27 cellular contexts compared by ENCODE assay signal in the genomic region with DNA sequence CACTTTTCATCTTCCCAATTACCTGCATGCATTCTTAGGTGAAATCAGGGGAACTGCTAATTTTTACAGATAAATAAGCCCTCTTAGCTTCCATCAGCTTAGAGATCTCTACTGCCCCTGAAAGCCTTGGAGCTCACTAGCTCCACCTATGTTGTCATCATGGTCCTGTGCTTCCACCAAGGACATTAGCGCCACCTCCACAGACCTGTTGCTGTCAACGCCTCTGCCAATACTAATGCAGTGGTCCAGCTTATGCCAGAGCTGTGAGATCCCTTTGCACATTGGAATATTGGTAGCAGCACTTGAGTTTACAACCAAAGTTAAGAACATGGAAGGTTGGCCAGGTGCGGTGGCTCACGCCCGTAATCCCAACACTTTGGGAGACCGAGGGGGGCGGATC. TPM values are rescaled to one million over a fixed set of nuclear protein-coding genes. Genes with fewer than 3 reads are reported as not detected.
DNase-seq lines count a peak whose midpoint lies in the region; TF ChIP-seq lines count a peak whose summit lies in the region.
"Had no signal": no experiment of that assay in that cellular context is flagged by ENCODE, and none has a peak within 500 bp of the region (broad histone marks: within the 10 kb centered on the region; RNA-seq: fewer than 3 reads in every experiment).

No MANE protein-coding gene starts in this region.

- peaks cover under 1% of the 10 kb centered on the region for H3K27me3 ChIP-seq in A673 (replicated peaks; ENCODE audit: insufficient read depth, low read depth, low read length, poor library complexity)

- BruUV-seq in A673 (replicated peaks; lab: Mats Ljungman, UMichigan): no TSS peak

- H3K27ac ChIP-seq in A673 (ENCODE audit: low read depth, low read length, poor library complexity, severe bottlenecking): no peak overlapping the region
- H3K27ac ChIP-seq: epithelial cell of prostate, foreskin keratinocyte, SK-N-MC, skin epidermis, thoracic aorta had no signal

- H3K4me3 ChIP-seq in A673 (ENCODE audit: low read depth, low read length, poor library complexity, severe bottlenecking) (no peak overlapping the region), NB4 (ENCODE audit: low read depth, low read length) (no peak overlapping the region), choroid plexus epithelial cell (ENCODE audit: low read depth, low read length) (no peak overlapping the region)
- H3K4me3 ChIP-seq: lung, SK-N-MC, skin epidermis, thoracic aorta had no signal

- intact Hi-C loops in A673 (cut with micrococcal nuclease; ENCODE audit: unreplicated experiment): loop anchor here (5.0 kb wide), 1 partner anchor 45 kb away; no protein-coding TSS in a partner anchor

- H3K9me3 ChIP-seq in A673 (ENCODE audit: low read depth, low read length, poor library complexity, severe bottlenecking): no peaks in the 10 kb centered on the region
- H3K9me3 ChIP-seq: thoracic aorta had no signal

- POLR2A ChIA-PET in A673 (lab: Charles Lee; ENCODE audit: low non-redundant PET): no interaction called here

- CTCF ChIA-PET in A673 (lab: Charles Lee): no interaction called here

- DNase-seq in A673 (ENCODE audit: low spot score) (no peak), NB4 (ENCODE audit: low read depth) (peak; percentile 8), choroid plexus epithelial cell (ENCODE audit: low read depth) (no peak), NCI-H2227 (lab: John Stamatoyannopoulos, UW; ENCODE audit: unreplicated experiment) (no peak), NCI-H1092 treated with DMSO at 0.1 percent for 48 hours (lab: John Stamatoyannopoulos, UW) (no peak)
- no peak for DNase-seq in activated CD4-positive, alpha-beta T cell treated with anti-CD3 and anti-CD28 coated beads, Interleukin-2, amount 50 U/mL, for 48 hours
- DNase-seq: activated CD4-positive, alpha-beta T cell treated with anti-CD3 and anti-CD28 coated beads for 1 hour; activated CD8-positive, alpha-beta memory T cell treated with anti-CD3 and anti-CD28 coated beads for 24 hours; activated naive CD4-positive, alpha-beta T cell treated with anti-CD3 and anti-CD28 coated beads, Interleukin-2, amount 50 U/mL, for 16 hours; activated T-cell treated with anti-CD3 and anti-CD28 coated beads, Interleukin-2, amount 50 U/mL, for 48 hours; aorta; EL; foreskin keratinocyte; hippocampal formation; NCI-H1417; NCI-H2171 treated with DMSO at 0.1 percent for 48 hours; NCI-H526 treated with DMSO at 0.1 percent for 48 hours; stimulated activated naive CD4-positive, alpha-beta T cell; T-helper 9 cell had no signal

- no peaks in the 10 kb centered on the region for H3K4me1 ChIP-seq in A673 (ENCODE audit: insufficient read depth, low read length, poor library complexity, severe bottlenecking)
- H3K4me1 ChIP-seq: foreskin keratinocyte had no signal

- no peaks in the 10 kb centered on the region for H3K36me3 ChIP-seq in A673 (ENCODE audit: insufficient read depth, low read length, poor library complexity, severe bottlenecking)
- H3K36me3 ChIP-seq: thoracic aorta had no signal

- no peak for TF ChIP-seq POLR2A in NB4 (IDR thresholded peaks at IDR 0.05; ENCODE audit: extremely low read depth, insufficient read length)

- peak; percentile 29 for TF ChIP-seq CTCF in A673 (conservative IDR thresholded peaks at IDR 0.05; ENCODE audit: low read depth, low read length)
- peak; percentile 19 for TF ChIP-seq CTCF in GM12873 (IDR thresholded peaks at IDR 0.05; ENCODE audit: insufficient read depth, low read depth, low read length, missing control alignments)
- no peak for TF ChIP-seq CTCF in NB4 (IDR thresholded peaks at IDR 0.05; ENCODE audit: low read depth, low read length)
- TF ChIP-seq CTCF in choroid plexus epithelial cell (conservative IDR thresholded peaks at IDR 0.05; ENCODE audit: low read depth, low read length): peak; percentile 6

RNA-seq across cellular contexts. Expression of gene SHISAL2B, which starts 7.7 kb away (rescaled TPM):
- total RNA-seq in A673 (2021): not detected in 2 replicates
- total RNA-seq: aorta, foreskin keratinocyte, LHCN-M2, pulmonary artery endothelial cell, thoracic aorta had no signal
